ENCODE assay signal across 1 cellular context in the genomic region with DNA sequence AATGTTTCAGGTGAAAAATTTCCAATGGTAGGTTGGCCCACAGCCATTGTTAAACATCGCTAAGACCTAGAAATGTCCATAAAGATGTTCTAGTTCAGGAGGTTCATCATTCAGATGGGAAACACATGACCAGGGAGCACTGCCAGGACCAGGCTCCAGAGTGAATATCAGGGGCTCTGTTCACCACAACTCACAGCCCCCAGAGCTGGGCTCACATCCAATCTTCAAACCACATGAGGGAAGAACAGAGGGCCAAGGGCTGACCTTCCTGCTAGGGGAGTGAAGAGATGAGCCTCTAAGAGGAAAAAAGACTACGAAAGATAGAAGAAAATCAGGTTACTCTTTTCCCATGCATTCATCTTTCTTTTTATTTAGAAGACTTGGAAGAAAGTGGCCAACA.
TF ChIP-seq lines count a peak whose summit lies in the region.

No MANE protein-coding gene starts in this region.

TF ChIP-seq in IMR-90, 13 proteins besides CTCF, POLR2A, EP300 and RAD21:
- no peak for TF ChIP-seq BHLHE40 (IDR thresholded peaks at IDR 0.05; ENCODE audit: low read depth, low read length)
- no peak for TF ChIP-seq MXI1 (IDR thresholded peaks at IDR 0.05; ENCODE audit: borderline replicate concordance, low read depth, low read length)
- TF ChIP-seq, protein P1, sequence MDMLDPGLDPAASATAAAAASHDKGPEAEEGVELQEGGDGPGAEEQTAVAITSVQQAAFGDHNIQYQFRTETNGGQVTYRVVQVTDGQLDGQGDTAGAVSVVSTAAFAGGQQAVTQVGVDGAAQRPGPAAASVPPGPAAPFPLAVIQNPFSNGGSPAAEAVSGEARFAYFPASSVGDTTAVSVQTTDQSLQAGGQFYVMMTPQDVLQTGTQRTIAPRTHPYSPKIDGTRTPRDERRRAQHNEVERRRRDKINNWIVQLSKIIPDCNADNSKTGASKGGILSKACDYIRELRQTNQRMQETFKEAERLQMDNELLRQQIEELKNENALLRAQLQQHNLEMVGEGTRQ (IDR thresholded peaks at IDR 0.05; ENCODE audit: low read depth, low read length) = no peak
- TF ChIP-seq MAFK (IDR thresholded peaks at IDR 0.05; ENCODE audit: low read depth, low read length) = no peak
- TF ChIP-seq SMC3 (IDR thresholded peaks at IDR 0.05; ENCODE audit: low read depth, low read length) = no peak
- TF ChIP-seq MAZ (IDR thresholded peaks at IDR 0.05; ENCODE audit: borderline replicate concordance, low read depth, low read length) = no peak
- no peak for TF ChIP-seq FOS (IDR thresholded peaks at IDR 0.05; ENCODE audit: low read depth, low read length)
